In the genomic region with DNA sequence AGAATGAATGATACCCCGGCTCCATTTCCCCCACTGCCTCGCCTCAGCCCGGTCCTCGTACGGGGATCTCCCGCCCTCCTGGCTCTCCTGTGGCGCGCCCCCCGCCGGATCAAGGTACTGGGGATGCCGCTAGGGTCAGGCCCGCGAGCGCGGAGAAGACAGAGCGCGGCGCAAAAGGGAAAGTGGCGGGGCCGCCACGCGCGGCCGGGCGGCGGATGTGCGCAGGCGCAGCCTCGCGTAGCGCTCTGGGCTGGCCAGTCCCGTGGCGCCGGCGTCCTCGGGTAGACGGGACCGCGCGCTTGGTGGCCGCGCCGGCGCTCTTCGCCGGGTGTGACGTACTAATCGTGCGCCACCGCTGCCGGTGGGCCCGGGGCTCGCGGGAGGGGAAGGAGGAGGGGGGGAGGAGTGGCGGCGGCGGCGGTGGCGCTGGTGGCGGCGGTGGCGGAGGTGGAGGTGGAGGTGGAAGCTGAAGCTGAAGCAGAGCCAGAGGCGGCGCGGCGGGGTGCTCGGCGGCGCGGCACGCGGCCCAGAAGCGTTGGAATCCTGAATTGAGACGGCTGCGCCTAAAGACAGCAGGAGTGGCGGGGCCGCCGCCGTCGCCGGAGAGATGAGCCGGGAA, we compare ENCODE assay signal across 8 cellular contexts. TPM values are rescaled to one million over a fixed set of nuclear protein-coding genes. Genes with fewer than 3 reads are reported as not detected.
DNase-seq lines count a peak whose midpoint lies in the region; ATAC-seq and TF ChIP-seq lines count a peak whose summit lies in the region.

A gene (plus strand): TSS at position 331 of the 619 bp plus-strand sequence. CDS start 1,158 bp downstream, outside the sequence.

- no peak for TF ChIP-seq CTCF in left lung (IDR thresholded peaks at IDR 0.05)

- intact Hi-C loops in dendritic cell treated with granulocyte-macrophage colony-stimulating factor and Interleukin-4, amounts not matched to agents 40 ng/mL and 50 ng/mL, for 4 days (cut with micrococcal nuclease) = loop anchor here (1.0 to 2.0 kb wide), 5 partner anchors 11 to 206 kb away; a partner anchor contains a TSS
- intact Hi-C loops in left lung (cut with DNase I) = loop anchor here in 1 of 2 donors (5.0 kb wide), 2 partner anchors 49 to 204 kb away; a partner anchor contains a TSS

- peaks cover 44 to 75% of the 10 kb centered on the region in 2 donors for H3K4me1 ChIP-seq in left lung

- H3K4me3 Mint-ChIP-seq in dendritic cell treated with granulocyte-macrophage colony-stimulating factor and Interleukin-4, amounts not matched to agents 40 ng/mL and 50 ng/mL, for 4 days = peak within 1 kb of the TSS; percentile 97

- H3K27ac ChIP-seq in left lung = peak within 1 kb of the TSS; percentile 93 to 97

- H3K36me3 ChIP-seq in left lung = peaks cover 0 to 45% of the 10 kb centered on the region in 2 donors

- in situ Hi-C loops in ACHN (cut with HindIII; ENCODE audit: low pct_ligation_motif_present, low pct_unique_long_range_greater_than_20kb, low sequenced_read_pairs) = no loop called here

- ATAC-seq in GM18867 (IDR thresholded peaks at IDR 0.05; ENCODE audit: unreplicated experiment) (peak; percentile 67), HG03108 (IDR thresholded peaks at IDR 0.05; ENCODE audit: unreplicated experiment) (peak; percentile 39), left lung (peak; percentile 72)

- peaks cover 92% of the 10 kb centered on the region for H3K36me3 Mint-ChIP-seq in dendritic cell treated with granulocyte-macrophage colony-stimulating factor and Interleukin-4, amounts not matched to agents 40 ng/mL and 50 ng/mL, for 4 days (ENCODE audit: low read depth)

- H3K9me3 Mint-ChIP-seq in dendritic cell treated with granulocyte-macrophage colony-stimulating factor and Interleukin-4, amounts not matched to agents 40 ng/mL and 50 ng/mL, for 4 days = no peaks in the 10 kb centered on the region

- H3K27me3 ChIP-seq in left lung = no peaks in the 10 kb centered on the region

- H3K4me1 Mint-ChIP-seq in dendritic cell treated with granulocyte-macrophage colony-stimulating factor and Interleukin-4, amounts not matched to agents 40 ng/mL and 50 ng/mL, for 4 days (ENCODE audit: low read depth) = peaks cover 80% of the 10 kb centered on the region

- peak within 1 kb of the TSS; percentile 82 to 83 for H3K4me3 ChIP-seq in left lung

- DNase-seq in ACHN = peak; percentile 95
- DNase-seq in NCI-H510A treated with DMSO at 0.1 percent for 48 hours (lab: John Stamatoyannopoulos, UW) = peak; percentile 72
- peak; percentile 83 to 84 for DNase-seq in activated CD4-positive, alpha-beta T cell treated with anti-CD3 and anti-CD28 coated beads, Interleukin-2, amount 50 U/mL, for 24 hours (ENCODE audit: low read depth in 1 of 2, low spot score in 1 of 2)
- peak; percentile 90 to 98 for DNase-seq in left lung
- peak; percentile 91 to 93 for DNase-seq in stimulated activated CD4-positive, alpha-beta T cell treated with anti-CD3 and anti-CD28 coated beads, Interleukin-2, amount 100 ng/mL, for 24 hours

- H3K27me3 Mint-ChIP-seq in dendritic cell treated with granulocyte-macrophage colony-stimulating factor and Interleukin-4, amounts not matched to agents 40 ng/mL and 50 ng/mL, for 4 days = no peaks in the 10 kb centered on the region

- H3K27ac Mint-ChIP-seq in dendritic cell treated with granulocyte-macrophage colony-stimulating factor and Interleukin-4, amounts not matched to agents 40 ng/mL and 50 ng/mL, for 4 days = peak within 1 kb of the TSS; percentile 96

- H3K9me3 ChIP-seq in left lung = no peaks in the 10 kb centered on the region

RNA-seq across cellular contexts. Expression of the gene that starts here (rescaled TPM):
- total RNA-seq in left lung = 10 to 100 TPM; 43.5 to 48.6 TPM

Comparison
In these comparisons a context has a peak if more than half of its experiments do, and no peak if none do; other contexts are left out.
1. Peak in every context shown above with its lines: DNase-seq, ATAC-seq, H3K4me3 ChIP-seq and H3K27ac ChIP-seq.